28 cellular contexts compared by ENCODE assay signal in genomic region chr12:47067176-47067575, GRCh38. TPM values are rescaled to one million over a fixed set of nuclear protein-coding genes. Genes with fewer than 3 reads are reported as not detected.
DNase-seq lines count a peak whose midpoint lies in the region; ATAC-seq and TF ChIP-seq lines count a peak whose summit lies in the region.
"Had no signal": no experiment of that assay in that cellular context is flagged by ENCODE, and none has a peak within 500 bp of the region (broad histone marks: within the 10 kb centered on the region; RNA-seq: fewer than 3 reads in every experiment).

No MANE protein-coding gene starts in this region.

- H3K4me3 ChIP-seq in ascending aorta, result no peak overlapping the region
- H3K4me3 ChIP-seq: BLaER1, esophagus muscularis mucosa, mucosa of descending colon, upper lobe of right lung had no signal

- no peak for TF ChIP-seq CTCF in activated CD8-positive, alpha-beta T cell treated with anti-CD3 and anti-CD28 coated beads for 36 hours (IDR thresholded peaks at IDR 0.05)
- no peak for TF ChIP-seq CTCF in ascending aorta (IDR thresholded peaks at IDR 0.05)

- no peak overlapping the region for H3K4me3 Mint-ChIP-seq in activated CD8-positive, alpha-beta T cell treated with anti-CD3 and anti-CD28 coated beads for 36 hours
- H3K4me3 Mint-ChIP-seq in activated CD8-positive, alpha-beta T cell treated with anti-CD3 and anti-CD28 coated beads, Interleukin-2, amount 10 ng/mL, durations not matched to agents 7 days and 5 days, result no peak overlapping the region
- peak overlapping the region; percentile 40 for H3K4me3 Mint-ChIP-seq in stimulated activated effector memory CD8-positive, alpha-beta T cell treated with anti-CD3 and anti-CD28 coated beads, Interleukin-12 subunit alpha, Interleukin-12 subunit beta, amount 100 ng/mL, for 72 hours
- H3K4me3 Mint-ChIP-seq: activated naive CD8-positive, alpha-beta T cell treated with anti-CD3 and anti-CD28 coated beads, Interleukin-2, amount 10 ng/mL, durations not matched to agents 7 days and 5 days; WTC11 had no signal

- H3K36me3 ChIP-seq in ascending aorta, result no peaks in the 10 kb centered on the region
- H3K36me3 ChIP-seq: BLaER1, brain microvascular endothelial cell, esophagus muscularis mucosa, upper lobe of right lung had no signal

- POLR2A ChIA-PET in activated CD8-positive, alpha-beta T cell treated with anti-CD3 and anti-CD28 coated beads for 36 hours (lab: Charles Lee), result interaction anchor here (1.1 kb wide), 1 partner anchor 19 kb away, joined by 3 read pairs; no protein-coding TSS in a partner anchor
- POLR2A ChIA-PET in activated CD8-positive, alpha-beta T cell treated with anti-CD3 and anti-CD28 coated beads, Interleukin-2, amount 10 ng/mL, durations not matched to agents 7 days and 5 days (lab: Charles Lee), result interaction anchor here (0.9 kb wide), 1 partner anchor 145 kb away, joined by 3 read pairs; no protein-coding TSS in a partner anchor

- H3K9me3 ChIP-seq in ascending aorta, result no peaks in the 10 kb centered on the region
- H3K9me3 ChIP-seq: BLaER1, esophagus muscularis mucosa, mucosa of descending colon, upper lobe of right lung had no signal

- CTCF ChIA-PET in activated CD8-positive, alpha-beta T cell treated with anti-CD3 and anti-CD28 coated beads for 36 hours (lab: Charles Lee), result interaction anchor here (2.7 kb wide), 1 partner anchor 35 kb away, joined by 9 read pairs; no protein-coding TSS in a partner anchor
- CTCF ChIA-PET in activated CD8-positive, alpha-beta T cell treated with anti-CD3 and anti-CD28 coated beads, Interleukin-2, amount 10 ng/mL, durations not matched to agents 7 days and 5 days (lab: Charles Lee), result interaction anchor here (1.3 to 5.1 kb wide), 3 partner anchors 12 to 345 kb away, joined by 4 to 49 read pairs (median 9); partner anchors contain the start of genes AMIGO2 and PCED1B

- H3K27me3 Mint-ChIP-seq in activated CD8-positive, alpha-beta T cell treated with anti-CD3 and anti-CD28 coated beads for 36 hours, result no peaks in the 10 kb centered on the region
- no peaks in the 10 kb centered on the region for H3K27me3 Mint-ChIP-seq in activated CD8-positive, alpha-beta T cell treated with anti-CD3 and anti-CD28 coated beads, Interleukin-2, amount 10 ng/mL, durations not matched to agents 7 days and 5 days (ENCODE audit: low read depth)
- H3K27me3 Mint-ChIP-seq: activated naive CD8-positive, alpha-beta T cell treated with anti-CD3 and anti-CD28 coated beads, Interleukin-2, amount 10 ng/mL, durations not matched to agents 7 days and 5 days had no signal

- no peaks in the 10 kb centered on the region for H3K27me3 ChIP-seq in ascending aorta
- H3K27me3 ChIP-seq: BLaER1, brain microvascular endothelial cell, esophagus muscularis mucosa, upper lobe of right lung had no signal

- peaks cover 6 to 19% of the 10 kb centered on the region in 2 donors for H3K4me1 ChIP-seq in ascending aorta
- H3K4me1 ChIP-seq: BLaER1 had no signal

- intact Hi-C loops in activated CD8-positive, alpha-beta T cell treated with anti-CD3 and anti-CD28 coated beads for 36 hours (cut with micrococcal nuclease), result loop anchor here (5.0 kb wide), 1 partner anchor 35 kb away; no protein-coding TSS in a partner anchor
- intact Hi-C loops in ascending aorta (cut with DNase I), result no loop called here

- peak; percentile 69 for ATAC-seq in activated CD8-positive, alpha-beta T cell treated with anti-CD3 and anti-CD28 coated beads for 36 hours
- no peak for ATAC-seq in activated CD8-positive, alpha-beta T cell treated with anti-CD3 and anti-CD28 coated beads, Interleukin-2, amount 10 ng/mL, durations not matched to agents 7 days and 5 days
- ATAC-seq in HG02870 (IDR thresholded peaks at IDR 0.05; ENCODE audit: unreplicated experiment), result peak; percentile 45
- peak; percentile 89 for ATAC-seq in stimulated activated effector memory CD8-positive, alpha-beta T cell treated with anti-CD3 and anti-CD28 coated beads, Interleukin-12 subunit alpha, Interleukin-12 subunit beta, amount 100 ng/mL, for 72 hours
- no peak for ATAC-seq in GM18867 (IDR thresholded peaks at IDR 0.05; ENCODE audit: unreplicated experiment)
- ATAC-seq: Right ventricle myocardium inferior, upper lobe of right lung, WTC11 had no signal

- H3K27ac Mint-ChIP-seq in activated CD8-positive, alpha-beta T cell treated with anti-CD3 and anti-CD28 coated beads for 36 hours, result peak overlapping the region; percentile 22
- H3K27ac Mint-ChIP-seq in activated CD8-positive, alpha-beta T cell treated with anti-CD3 and anti-CD28 coated beads, Interleukin-2, amount 10 ng/mL, durations not matched to agents 7 days and 5 days, result no peak overlapping the region
- H3K27ac Mint-ChIP-seq in stimulated activated effector memory CD8-positive, alpha-beta T cell treated with anti-CD3 and anti-CD28 coated beads, Interleukin-12 subunit alpha, Interleukin-12 subunit beta, amount 100 ng/mL, for 72 hours, result peak overlapping the region; percentile 91
- H3K27ac Mint-ChIP-seq: activated naive CD8-positive, alpha-beta T cell treated with anti-CD3 and anti-CD28 coated beads, Interleukin-2, amount 10 ng/mL, durations not matched to agents 7 days and 5 days; WTC11 had no signal

- H3K4me1 Mint-ChIP-seq in activated CD8-positive, alpha-beta T cell treated with anti-CD3 and anti-CD28 coated beads for 36 hours (ENCODE audit: low read depth), result peaks cover 14% of the 10 kb centered on the region
- H3K4me1 Mint-ChIP-seq in activated CD8-positive, alpha-beta T cell treated with anti-CD3 and anti-CD28 coated beads, Interleukin-2, amount 10 ng/mL, durations not matched to agents 7 days and 5 days (ENCODE audit: low read depth), result peaks cover 7% of the 10 kb centered on the region
- peaks cover 28% of the 10 kb centered on the region for H3K4me1 Mint-ChIP-seq in stimulated activated effector memory CD8-positive, alpha-beta T cell treated with anti-CD3 and anti-CD28 coated beads, Interleukin-12 subunit alpha, Interleukin-12 subunit beta, amount 100 ng/mL, for 72 hours

- peak overlapping the region; percentile 58 to 76 for H3K27ac ChIP-seq in ascending aorta
- H3K27ac ChIP-seq: BLaER1, brain microvascular endothelial cell, esophagus muscularis mucosa, KMS-11, upper lobe of right lung had no signal

- no peaks in the 10 kb centered on the region for H3K9me3 Mint-ChIP-seq in activated CD8-positive, alpha-beta T cell treated with anti-CD3 and anti-CD28 coated beads for 36 hours
- H3K9me3 Mint-ChIP-seq in activated CD8-positive, alpha-beta T cell treated with anti-CD3 and anti-CD28 coated beads, Interleukin-2, amount 10 ng/mL, durations not matched to agents 7 days and 5 days (ENCODE audit: insufficient read depth), result no peaks in the 10 kb centered on the region
- no peaks in the 10 kb centered on the region for H3K9me3 Mint-ChIP-seq in stimulated activated effector memory CD8-positive, alpha-beta T cell treated with anti-CD3 and anti-CD28 coated beads, Interleukin-12 subunit alpha, Interleukin-12 subunit beta, amount 100 ng/mL, for 72 hours
- H3K9me3 Mint-ChIP-seq: activated naive CD8-positive, alpha-beta T cell treated with anti-CD3 and anti-CD28 coated beads, Interleukin-2, amount 10 ng/mL, durations not matched to agents 7 days and 5 days had no signal

- H3K36me3 Mint-ChIP-seq in activated CD8-positive, alpha-beta T cell treated with anti-CD3 and anti-CD28 coated beads for 36 hours (ENCODE audit: low read depth), result no peaks in the 10 kb centered on the region
- H3K36me3 Mint-ChIP-seq in activated CD8-positive, alpha-beta T cell treated with anti-CD3 and anti-CD28 coated beads, Interleukin-2, amount 10 ng/mL, durations not matched to agents 7 days and 5 days (ENCODE audit: low read depth), result no peaks in the 10 kb centered on the region
- H3K36me3 Mint-ChIP-seq in stimulated activated effector memory CD8-positive, alpha-beta T cell treated with anti-CD3 and anti-CD28 coated beads, Interleukin-12 subunit alpha, Interleukin-12 subunit beta, amount 100 ng/mL, for 72 hours, result no peaks in the 10 kb centered on the region
- H3K36me3 Mint-ChIP-seq: activated naive CD8-positive, alpha-beta T cell treated with anti-CD3 and anti-CD28 coated beads, Interleukin-2, amount 10 ng/mL, durations not matched to agents 7 days and 5 days; WTC11 had no signal

- peak; percentile 55 for DNase-seq in activated CD8-positive, alpha-beta T cell treated with anti-CD3 and anti-CD28 coated beads for 36 hours
- no peak for DNase-seq in activated CD8-positive, alpha-beta T cell treated with anti-CD3 and anti-CD28 coated beads, Interleukin-2, amount 10 ng/mL, durations not matched to agents 7 days and 5 days
- DNase-seq in ascending aorta (ENCODE audit: low spot score in 2 of 2) (no peak), T-helper 9 cell (no peak), NCI-H1417 (lab: John Stamatoyannopoulos, UW) (no peak)
- peak in 1 of 2 donors; percentile 70 for DNase-seq in stimulated activated effector memory CD8-positive, alpha-beta T cell treated with anti-CD3 and anti-CD28 coated beads, Interleukin-12 subunit alpha, Interleukin-12 subunit beta, amount 100 ng/mL, for 72 hours (ENCODE audit: low spot score in 2 of 2)
- DNase-seq: activated CD8-positive, alpha-beta memory T cell treated with anti-CD3 and anti-CD28 coated beads, Interleukin-2, amount 50 U/mL, for 48 hours; activated naive CD8-positive, alpha-beta T cell treated with anti-CD3 and anti-CD28 coated beads, Interleukin-2, amount 10 ng/mL, durations not matched to agents 7 days and 5 days; brain microvascular endothelial cell; COR-L47; DMS79 treated with DMSO at 0.1 percent for 48 hours; effector memory CD4-positive, alpha-beta T cell; hypothalamus; left ventricle myocardium superior; mucosa of descending colon; MV-4-11; NCI-H187; NCI-H82; posterior cingulate gyrus; T1000; upper lobe of right lung had no signal

RNA-seq across cellular contexts. Expression of gene PCED1B, which starts 12.2 kb away (rescaled TPM):
- 100 to 1,000 TPM; 117 to 119 TPM for total RNA-seq in activated CD8-positive, alpha-beta T cell treated with anti-CD3 and anti-CD28 coated beads for 36 hours
- 10 to 100 TPM; 72.1 to 74.2 TPM for total RNA-seq in activated CD8-positive, alpha-beta T cell treated with anti-CD3 and anti-CD28 coated beads, Interleukin-2, amount 10 ng/mL, durations not matched to agents 7 days and 5 days
- total RNA-seq in ascending aorta, result 1.5 TPM

RNA-seq across cellular contexts. Expression of gene AMIGO2, which starts 12.6 kb away (rescaled TPM):
- 10 to 100 TPM; 12.1 to 12.5 TPM for total RNA-seq in activated CD8-positive, alpha-beta T cell treated with anti-CD3 and anti-CD28 coated beads for 36 hours
- total RNA-seq in activated CD8-positive, alpha-beta T cell treated with anti-CD3 and anti-CD28 coated beads, Interleukin-2, amount 10 ng/mL, durations not matched to agents 7 days and 5 days, result 10 to 100 TPM; 10.2 TPM
- 22.7 TPM for total RNA-seq in ascending aorta

Comparison
In these comparisons a context has a peak if more than half of its experiments do, and no peak if none do; other contexts are left out.
1. ATAC-seq: peak in activated CD8-positive, alpha-beta T cell treated with anti-CD3 and anti-CD28 coated beads for 36 hours (single experiment), HG02870 (single experiment) and stimulated activated effector memory CD8-positive, alpha-beta T cell treated with anti-CD3 and anti-CD28 coated beads, Interleukin-12 subunit alpha, Interleukin-12 subunit beta, amount 100 ng/mL, for 72 hours (single experiment); none in activated CD8-positive, alpha-beta T cell treated with anti-CD3 and anti-CD28 coated beads, Interleukin-2, amount 10 ng/mL, durations not matched to agents 7 days and 5 days (single experiment) and GM18867 (single experiment).
2. RNA of gene PCED1B, which starts 12.2 kb away (total RNA-seq): 117 to 119 TPM in activated CD8-positive, alpha-beta T cell treated with anti-CD3 and anti-CD28 coated beads for 36 hours and 72.1 to 74.2 TPM in activated CD8-positive, alpha-beta T cell treated with anti-CD3 and anti-CD28 coated beads, Interleukin-2, amount 10 ng/mL, durations not matched to agents 7 days and 5 days; 1.5 TPM in ascending aorta (single experiment); every median in the first group is over 10 times any median in the second.